Comparison of ENCODE assay signal across 8 cellular contexts in genomic region chr6:144675231-144675861, GRCh38.
A peak's percentile ranks its signal among the peaks of the same experiment; 100 is the strongest.
DNase-seq lines count a peak whose midpoint lies in the region; ATAC-seq and TF ChIP-seq lines count a peak whose summit lies in the region.

No MANE protein-coding gene starts in this region.

- WGBS in hepatocyte (ENCODE audit: low lambda C conversion rate, missing lambda C conversion rate): 84% methylated on average over 6 of the region's 6 CpGs
- WGBS in thyroid gland, 2 donors: 77 to 91% methylated on average over 6 of the region's 6 CpGs
- WGBS in testis, 2 donors: 90% methylated on average over 6 of the region's 6 CpGs

- peak; percentile 28 for DNase-seq in BE2C
- peak; percentile 47 for DNase-seq in T-helper 2 cell treated with Interferon-gamma antibody and Interleukin-4, amounts not matched to agents 5 μg/mL and 100 μg/mL, for 36 hours (ENCODE audit: low spot score)
- DNase-seq in hepatocyte (ENCODE audit: low spot score): peak; percentile 34
- DNase-seq in caudate nucleus (lab: John Stamatoyannopoulos, UW): no peak
- no peak for DNase-seq in effector CD8-positive, alpha-beta T cell (lab: John Stamatoyannopoulos, UW)
- no peak for DNase-seq in thyroid gland
- no peak for DNase-seq in testis

- H3K9me3 Mint-ChIP-seq in T-helper 2 cell treated with Interferon-gamma antibody and Interleukin-4, amounts not matched to agents 5 μg/mL and 100 μg/mL, for 36 hours: peaks cover 40% of the 10 kb centered on the region

- no peaks in the 10 kb centered on the region for H3K36me3 ChIP-seq in BE2C
- no peaks in the 10 kb centered on the region for H3K36me3 ChIP-seq in hepatocyte (replicated peaks; ENCODE audit: insufficient read depth, low read depth)
- no peaks in the 10 kb centered on the region for H3K36me3 ChIP-seq in thyroid gland
- H3K36me3 ChIP-seq in testis (ENCODE audit: low read depth, missing control alignments): no peaks in the 10 kb centered on the region

- peak; percentile 75 for ATAC-seq in HG03432 (IDR thresholded peaks at IDR 0.05; ENCODE audit: unreplicated experiment)

- H3K27ac Mint-ChIP-seq in T-helper 2 cell treated with Interferon-gamma antibody and Interleukin-4, amounts not matched to agents 5 μg/mL and 100 μg/mL, for 36 hours: peak overlapping the region; percentile 65

- intact Hi-C loops in thyroid gland (cut with DNase I) (no loop called here), testis (cut with DNase I; ENCODE audit: low total_unique reads) (no loop called here)

- H3K4me3 Mint-ChIP-seq in T-helper 2 cell treated with Interferon-gamma antibody and Interleukin-4, amounts not matched to agents 5 μg/mL and 100 μg/mL, for 36 hours: peak overlapping the region; percentile 39

- H3K4me3 ChIP-seq in BE2C (ENCODE audit: low read depth, low read length) (no peak overlapping the region), hepatocyte (no peak overlapping the region), thyroid gland (replicated peaks in 1 of 3) (no peak overlapping the region), testis (no peak overlapping the region)

- no peaks in the 10 kb centered on the region for H4K20me1 ChIP-seq in hepatocyte (ENCODE audit: insufficient read depth, poor library complexity, severe bottlenecking)

- no peak for TF ChIP-seq POLR2A in thyroid gland (IDR thresholded peaks at IDR 0.05)
- TF ChIP-seq POLR2A in testis (IDR thresholded peaks at IDR 0.05): no peak

- peaks cover 15% of the 10 kb centered on the region for H3K79me2 ChIP-seq in hepatocyte

- H3K27ac ChIP-seq in hepatocyte: no peak overlapping the region
- no peak overlapping the region for H3K27ac ChIP-seq in caudate nucleus (ENCODE audit: low read depth, low read length)
- H3K27ac ChIP-seq in thyroid gland: no peak overlapping the region
- H3K27ac ChIP-seq in testis: no peak overlapping the region

- H3K4me1 ChIP-seq in BE2C (peaks cover 3% of the 10 kb centered on the region; the same call in 1 of the 2 replicates), hepatocyte (ENCODE audit: insufficient read depth) (no peaks in the 10 kb centered on the region), thyroid gland (peaks cover 5 to 18% of the 10 kb centered on the region in 2 donors), testis (no peaks in the 10 kb centered on the region)

- peaks cover 69% of the 10 kb centered on the region for H3K36me3 Mint-ChIP-seq in T-helper 2 cell treated with Interferon-gamma antibody and Interleukin-4, amounts not matched to agents 5 μg/mL and 100 μg/mL, for 36 hours (ENCODE audit: low read depth)

- H3K9me3 ChIP-seq in BE2C (no peaks in the 10 kb centered on the region), hepatocyte (ENCODE audit: low read depth) (peaks cover 15% of the 10 kb centered on the region), thyroid gland (no peaks in the 10 kb centered on the region), testis (no peaks in the 10 kb centered on the region)

- peaks cover 42% of the 10 kb centered on the region for H3K4me1 Mint-ChIP-seq in T-helper 2 cell treated with Interferon-gamma antibody and Interleukin-4, amounts not matched to agents 5 μg/mL and 100 μg/mL, for 36 hours (ENCODE audit: low read depth)

- H2AFZ ChIP-seq in hepatocyte: no peak overlapping the region

- TF ChIP-seq CTCF in BE2C (IDR thresholded peaks at IDR 0.05; ENCODE audit: low read depth, low read length) (no peak), hepatocyte (IDR thresholded peaks at IDR 0.05; ENCODE audit: poor library complexity) (no peak), thyroid gland (IDR thresholded peaks at IDR 0.05) (no peak), testis (IDR thresholded peaks at IDR 0.05) (no peak)

- H3K27me3 ChIP-seq in BE2C (no peaks in the 10 kb centered on the region), hepatocyte (no peaks in the 10 kb centered on the region), thyroid gland (no peaks in the 10 kb centered on the region), testis (no peaks in the 10 kb centered on the region)

- no peaks in the 10 kb centered on the region for H3K9me2 ChIP-seq in hepatocyte (replicated peaks; ENCODE audit: insufficient read depth)

- H3K4me2 ChIP-seq in hepatocyte: no peak overlapping the region

- H3K27me3 Mint-ChIP-seq in T-helper 2 cell treated with Interferon-gamma antibody and Interleukin-4, amounts not matched to agents 5 μg/mL and 100 μg/mL, for 36 hours (ENCODE audit: low read depth): no peaks in the 10 kb centered on the region

Comparison
In these comparisons a context has a peak if more than half of its experiments do, and no peak if none do; other contexts are left out.
1. DNase-seq: peak in BE2C (single experiment), T-helper 2 cell treated with Interferon-gamma antibody and Interleukin-4, amounts not matched to agents 5 μg/mL and 100 μg/mL, for 36 hours (single experiment) and hepatocyte (single experiment); none in caudate nucleus (0 of 61), effector CD8-positive, alpha-beta T cell (single experiment), thyroid gland (0 of 2) and testis (single experiment).